9 cellular contexts compared by ENCODE assay signal in the genomic region with DNA sequence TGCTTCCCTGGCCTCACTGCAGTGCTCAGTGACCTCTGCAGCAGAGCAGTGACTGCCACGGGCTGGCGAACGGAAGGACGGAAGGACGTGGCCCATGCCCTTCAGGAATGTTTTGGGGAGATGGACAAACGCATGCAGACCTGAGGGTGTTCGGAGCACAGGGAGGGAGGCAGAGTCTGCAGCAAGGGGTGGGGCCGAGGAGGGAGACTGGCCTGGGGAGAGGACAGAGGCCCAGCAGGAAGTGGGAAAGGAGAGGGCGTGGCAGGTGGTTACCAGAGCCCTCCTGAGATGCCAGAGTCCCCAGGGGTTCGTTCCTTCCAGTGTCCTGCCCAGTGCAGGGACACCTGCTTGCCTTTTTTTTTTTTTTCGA. TPM values are rescaled to one million over a fixed set of nuclear protein-coding genes. Genes with fewer than 3 reads are reported as not detected.
DNase-seq lines count a peak whose midpoint lies in the region; ATAC-seq lines count a peak whose summit lies in the region.
"Had no signal": no experiment of that assay in that cellular context is flagged by ENCODE, and none has a peak within 500 bp of the region (broad histone marks: within the 10 kb centered on the region; RNA-seq: fewer than 3 reads in every experiment).

No MANE protein-coding gene starts in this region.

- peaks cover 46% of the 10 kb centered on the region for H3K27me3 Mint-ChIP-seq in T-helper 17 cell

- peak; percentile 56 for DNase-seq in DMS53 (lab: John Stamatoyannopoulos, UW)
- DNase-seq in DMS53 treated with DMSO at 0.1 percent for 48 hours (lab: John Stamatoyannopoulos, UW; ENCODE audit: unreplicated experiment), result no peak
- DNase-seq in T-helper 17 cell, result no peak
- DNase-seq: activated naive CD4-positive, alpha-beta T cell treated with anti-CD3 and anti-CD28 coated beads, Interleukin-2, amount 50 U/mL, for 16 hours had no signal

- peak overlapping the region; percentile 82 for H3K9ac ChIP-seq in iPS-15b (ENCODE audit: low read depth, low read length)

- peak overlapping the region; percentile 56 for H3K4me3 ChIP-seq in iPS-15b (ENCODE audit: low read depth, low read length)
- no peak overlapping the region for H3K4me3 ChIP-seq in skin epidermis

- no peak overlapping the region for H3K27ac Mint-ChIP-seq in T-helper 17 cell

- H3K4me1 Mint-ChIP-seq in T-helper 17 cell, result peaks cover 8% of the 10 kb centered on the region

- peaks cover 5% of the 10 kb centered on the region for H3K36me3 Mint-ChIP-seq in T-helper 17 cell (ENCODE audit: low read depth)

- no peaks in the 10 kb centered on the region for H3K27me3 ChIP-seq in iPS-15b (ENCODE audit: control insufficient read depth, insufficient read depth, low read length)

- ATAC-seq in T-helper 17 cell, result no peak
- no peak for ATAC-seq in HG03045 (IDR thresholded peaks at IDR 0.05; ENCODE audit: unreplicated experiment)
- ATAC-seq in HG03097 (IDR thresholded peaks at IDR 0.05; ENCODE audit: low FRiP score, unreplicated experiment), result no peak
- no peak for ATAC-seq in HG03108 (IDR thresholded peaks at IDR 0.05; ENCODE audit: unreplicated experiment)

- no peaks in the 10 kb centered on the region for H3K9me3 ChIP-seq in T-helper 17 cell (ENCODE audit: control insufficient read depth, low read length, poor library complexity, severe bottlenecking)
- H3K9me3 ChIP-seq in iPS-15b (ENCODE audit: control insufficient read depth, insufficient read depth, low read length), result no peaks in the 10 kb centered on the region

- peaks cover 22% of the 10 kb centered on the region for H3K4me1 ChIP-seq in iPS-15b (ENCODE audit: control insufficient read depth, insufficient read depth, low read length)

- peak overlapping the region in 14 of 21 experiments; percentile 13 to 73 (median 40) for H3K27ac ChIP-seq in skin epidermis

- H3K36me3 ChIP-seq in iPS-15b (ENCODE audit: control insufficient read depth, insufficient read depth, low read length), result no peaks in the 10 kb centered on the region

- H3K4me3 Mint-ChIP-seq in T-helper 17 cell, result peak overlapping the region; percentile 31

RNA-seq across cellular contexts. Expression of a gene that starts 21.9 kb away (rescaled TPM):
- under 1 TPM in 1 of 2 donors, not detected in 1; 0.76 TPM for total RNA-seq in T-helper 17 cell

RNA-seq across cellular contexts. Expression of a gene that starts 32.6 kb away (rescaled TPM):
- 10 to 100 TPM; 15.4 to 17.5 TPM for total RNA-seq in T-helper 17 cell

RNA-seq across cellular contexts. Expression of a gene that starts 32.8 kb away (rescaled TPM):
- 10 to 100 TPM; 46.9 to 49.0 TPM for total RNA-seq in T-helper 17 cell
